14 cellular contexts compared by ENCODE assay signal in the genomic region with DNA sequence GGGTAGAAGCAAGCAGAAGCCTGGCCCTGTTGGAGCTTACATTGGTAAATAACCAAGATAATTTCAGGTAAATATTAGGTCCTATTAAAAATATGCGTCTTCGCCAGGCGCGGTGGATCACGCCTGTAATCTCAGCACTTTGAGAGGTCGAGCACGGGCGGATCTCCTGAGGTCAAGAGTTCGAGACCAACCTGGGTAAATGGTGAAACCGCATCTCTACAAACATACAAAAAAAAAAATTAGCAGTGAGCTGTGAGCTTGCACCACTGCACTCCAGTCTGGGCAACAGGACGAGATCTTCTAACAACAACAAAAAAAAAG. TPM values are rescaled to one million over a fixed set of nuclear protein-coding genes. Genes with fewer than 3 reads are reported as not detected.
DNase-seq lines count a peak whose midpoint lies in the region; ATAC-seq and TF ChIP-seq lines count a peak whose summit lies in the region.
"Had no signal": no experiment of that assay in that cellular context is flagged by ENCODE, and none has a peak within 500 bp of the region (broad histone marks: within the 10 kb centered on the region; RNA-seq: fewer than 3 reads in every experiment).

No MANE protein-coding gene starts in this region.

- no peaks in the 10 kb centered on the region for H3K36me3 ChIP-seq in RWPE2 (ENCODE audit: low read depth)
- no peaks in the 10 kb centered on the region for H3K36me3 ChIP-seq in body of pancreas (replicated peaks in 1 of 2; ENCODE audit: insufficient read depth in 1 of 2, low read depth in 2 of 2)
- H3K36me3 ChIP-seq: colonic mucosa, pancreas had no signal

- POLR2A ChIA-PET in CD4-positive, alpha-beta T cell (lab: Charles Lee), result no interaction called here

- peaks cover 76% of the 10 kb centered on the region for H3K27me3 Mint-ChIP-seq in CD4-positive, alpha-beta T cell
- peaks cover 32 to 46% of the 10 kb centered on the region in 2 donors for H3K27me3 Mint-ChIP-seq in natural killer cell treated with Interleukin-12 subunit alpha and Interleukin-12 subunit beta and Interleukin-15 and Interleukin-18, amount 100 ng/mL, for 72 hours

- H3K9me3 ChIP-seq in CD4-positive, alpha-beta T cell (ENCODE audit: control insufficient read depth, low read length), result no peaks in the 10 kb centered on the region
- no peaks in the 10 kb centered on the region for H3K9me3 ChIP-seq in RWPE2 (ENCODE audit: severe bottlenecking)
- no peaks in the 10 kb centered on the region for H3K9me3 ChIP-seq in body of pancreas
- H3K9me3 ChIP-seq: colonic mucosa, pancreas had no signal

- 40 to 53% methylated on average over 11 of the region's 11 CpGs for WGBS in body of pancreas, 2 donors

- no peak for ATAC-seq in CD4-positive, alpha-beta T cell (ENCODE audit: poor library complexity)
- ATAC-seq in RWPE2 (ENCODE audit: low read depth) (no peak), GM18498 (IDR thresholded peaks at IDR 0.05; ENCODE audit: unreplicated experiment) (no peak), body of pancreas (no peak), HG02678 (IDR thresholded peaks at IDR 0.05; ENCODE audit: unreplicated experiment) (no peak)
- no peak for ATAC-seq in natural killer cell treated with Interleukin-12 subunit alpha and Interleukin-12 subunit beta and Interleukin-15 and Interleukin-18, amount 100 ng/mL, for 72 hours
- ATAC-seq: foreskin keratinocyte; left colon; stimulated activated naive B cell treated with anti-CD40 and anti-IgM and Interleukin-4, amounts not matched to agents 10 μg/mL and 1 μg/mL and 100 μg/mL, for 72 hours had no signal

- no peak for DNase-seq in CD4-positive, alpha-beta T cell
- DNase-seq in RWPE2 (ENCODE audit: low spot score) (no peak), epithelial cell of esophagus (ENCODE audit: low read depth) (no peak), body of pancreas (no peak), RPMI8226 (no peak)
- DNase-seq in natural killer cell treated with Interleukin-12 subunit alpha and Interleukin-12 subunit beta and Interleukin-15 and Interleukin-18, amount 100 ng/mL, for 72 hours (ENCODE audit: low spot score), result no peak
- DNase-seq: colonic mucosa; foreskin keratinocyte; stimulated activated naive B cell treated with anti-CD40 and anti-IgM and Interleukin-4, amounts not matched to agents 10 μg/mL and 1 μg/mL and 100 μg/mL, for 72 hours had no signal

- no peak for TF ChIP-seq CTCF in CD4-positive, alpha-beta T cell (IDR thresholded peaks at IDR 0.05)
- TF ChIP-seq CTCF in RWPE2 (IDR thresholded peaks at IDR 0.05; ENCODE audit: poor library complexity, severe bottlenecking) (no peak), epithelial cell of esophagus (IDR thresholded peaks at IDR 0.05; ENCODE audit: insufficient read depth, low read depth, low read length, missing control alignments) (no peak), body of pancreas (IDR thresholded peaks at IDR 0.05) (no peak)

- H3K9me3 Mint-ChIP-seq in CD4-positive, alpha-beta T cell, result no peaks in the 10 kb centered on the region
- no peaks in the 10 kb centered on the region for H3K9me3 Mint-ChIP-seq in natural killer cell treated with Interleukin-12 subunit alpha and Interleukin-12 subunit beta and Interleukin-15 and Interleukin-18, amount 100 ng/mL, for 72 hours
- H3K9me3 Mint-ChIP-seq: stimulated activated naive B cell treated with anti-CD40 and anti-IgM and Interleukin-4, amounts not matched to agents 10 μg/mL and 1 μg/mL and 100 μg/mL, for 72 hours had no signal

- no peak overlapping the region for H3K27ac Mint-ChIP-seq in CD4-positive, alpha-beta T cell
- H3K27ac Mint-ChIP-seq in natural killer cell treated with Interleukin-12 subunit alpha and Interleukin-12 subunit beta and Interleukin-15 and Interleukin-18, amount 100 ng/mL, for 72 hours, result no peak overlapping the region
- H3K27ac Mint-ChIP-seq: CD14-positive monocyte; stimulated activated naive B cell treated with anti-CD40 and anti-IgM and Interleukin-4, amounts not matched to agents 10 μg/mL and 1 μg/mL and 100 μg/mL, for 72 hours had no signal

- peaks cover 45% of the 10 kb centered on the region for H3K27me3 ChIP-seq in CD4-positive, alpha-beta T cell (ENCODE audit: control insufficient read depth, insufficient read depth, low read length)
- no peaks in the 10 kb centered on the region for H3K27me3 ChIP-seq in RWPE2 (ENCODE audit: insufficient read depth, poor library complexity, severe bottlenecking)
- peaks cover 0 to 23% of the 10 kb centered on the region in 2 donors for H3K27me3 ChIP-seq in body of pancreas

- no peaks in the 10 kb centered on the region for H3K4me1 Mint-ChIP-seq in CD4-positive, alpha-beta T cell (ENCODE audit: low read depth)
- no peaks in the 10 kb centered on the region for H3K4me1 Mint-ChIP-seq in natural killer cell treated with Interleukin-12 subunit alpha and Interleukin-12 subunit beta and Interleukin-15 and Interleukin-18, amount 100 ng/mL, for 72 hours (ENCODE audit: low read depth in 2 of 2)
- H3K4me1 Mint-ChIP-seq: CD14-positive monocyte had no signal

- H3K27ac ChIP-seq in CD4-positive, alpha-beta T cell (ENCODE audit: low read depth, low read length), result no peak overlapping the region
- H3K27ac ChIP-seq in RWPE2 (ENCODE audit: poor library complexity, severe bottlenecking) (no peak overlapping the region), body of pancreas (no peak overlapping the region)
- H3K27ac ChIP-seq: colonic mucosa, foreskin keratinocyte, pancreas had no signal

- H3K36me3 Mint-ChIP-seq in CD4-positive, alpha-beta T cell (ENCODE audit: low read depth), result no peaks in the 10 kb centered on the region
- no peaks in the 10 kb centered on the region for H3K36me3 Mint-ChIP-seq in natural killer cell treated with Interleukin-12 subunit alpha and Interleukin-12 subunit beta and Interleukin-15 and Interleukin-18, amount 100 ng/mL, for 72 hours
- H3K36me3 Mint-ChIP-seq: stimulated activated naive B cell treated with anti-CD40 and anti-IgM and Interleukin-4, amounts not matched to agents 10 μg/mL and 1 μg/mL and 100 μg/mL, for 72 hours had no signal

- intact Hi-C loops in CD4-positive, alpha-beta T cell (cut with DNase I, micrococcal nuclease), result no loop called here
- intact Hi-C loops in body of pancreas (cut with DNase I), result no loop called here

- H3K4me3 Mint-ChIP-seq in CD4-positive, alpha-beta T cell, result peak overlapping the region; percentile 42
- peak overlapping the region; percentile 48 for H3K4me3 Mint-ChIP-seq in natural killer cell treated with Interleukin-12 subunit alpha and Interleukin-12 subunit beta and Interleukin-15 and Interleukin-18, amount 100 ng/mL, for 72 hours

- H3K4me1 ChIP-seq in RWPE2 (ENCODE audit: insufficient read depth, poor library complexity, severe bottlenecking), result no peaks in the 10 kb centered on the region
- H3K4me1 ChIP-seq in body of pancreas, result no peaks in the 10 kb centered on the region
- H3K4me1 ChIP-seq: colonic mucosa, foreskin keratinocyte, pancreas had no signal

- no peak for TF ChIP-seq POLR2A in body of pancreas (IDR thresholded peaks at IDR 0.05)

- H3K4me3 ChIP-seq in RWPE2 (ENCODE audit: severe bottlenecking) (peak overlapping the region; percentile 67), epithelial cell of esophagus (ENCODE audit: low read length) (peak overlapping the region; percentile 21), body of pancreas (no peak overlapping the region)
- H3K4me3 ChIP-seq: colonic mucosa had no signal

- CTCF ChIA-PET in CD4-positive, alpha-beta T cell (lab: Charles Lee), result interaction anchor here (0.7 kb wide), 1 partner anchor 10 kb away, joined by 3 read pairs; no protein-coding TSS in a partner anchor

RNA-seq across cellular contexts. Expression of gene SULT4A1, which starts 0.5 kb away (rescaled TPM):
- not detected for total RNA-seq in CD4-positive, alpha-beta T cell
- total RNA-seq in natural killer cell treated with Interleukin-12 subunit alpha and Interleukin-12 subunit beta and Interleukin-15 and Interleukin-18, amount 100 ng/mL, for 72 hours, result not detected
- under 1 TPM in 1 of 2 donors, not detected in 1; 0.26 TPM for total RNA-seq in body of pancreas
- total RNA-seq: foreskin keratinocyte had no signal

RNA-seq across cellular contexts. Expression of gene PNPLA5, which starts 29.0 kb away (rescaled TPM):
- not detected for total RNA-seq in CD4-positive, alpha-beta T cell
- not detected for total RNA-seq in natural killer cell treated with Interleukin-12 subunit alpha and Interleukin-12 subunit beta and Interleukin-15 and Interleukin-18, amount 100 ng/mL, for 72 hours
- total RNA-seq in body of pancreas, result not detected
- total RNA-seq: colonic mucosa, left colon, pancreas had no signal

RNA-seq across cellular contexts. Expression of gene EFCAB6, which starts 50.7 kb away (rescaled TPM):
- under 1 TPM; 0.17 to 0.36 TPM for total RNA-seq in CD4-positive, alpha-beta T cell
- total RNA-seq in natural killer cell treated with Interleukin-12 subunit alpha and Interleukin-12 subunit beta and Interleukin-15 and Interleukin-18, amount 100 ng/mL, for 72 hours, result 1 to 10 TPM in 1 of 2 donors, under 1 TPM in 1; 0.12 to 1.3 TPM
- total RNA-seq in body of pancreas, result 1 to 10 TPM; 4.0 to 4.4 TPM

Comparison
In these comparisons a context has a peak if more than half of its experiments do, and no peak if none do; other contexts are left out.
1. H3K4me3 ChIP-seq: peak in RWPE2 (single experiment) and epithelial cell of esophagus (single experiment); none in body of pancreas (0 of 2).